In the genomic region with DNA sequence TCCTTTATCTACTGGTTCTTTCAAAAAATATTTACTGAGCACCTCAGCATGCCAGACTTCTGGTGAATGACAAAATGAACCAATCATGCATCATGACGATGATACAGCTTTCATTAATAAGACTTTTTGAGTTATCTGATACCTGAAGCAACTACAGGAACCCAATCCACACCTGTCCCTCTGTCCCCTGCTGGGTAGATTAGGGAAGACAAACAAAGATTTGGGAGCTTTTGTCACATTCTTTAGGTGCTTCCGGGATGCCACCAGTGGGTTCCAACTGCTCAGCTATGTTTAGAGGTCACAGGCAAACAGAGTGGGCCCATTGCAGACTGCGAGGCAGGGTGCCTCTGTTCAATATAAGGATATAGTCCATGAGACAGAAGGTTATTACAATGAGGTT, we compare ENCODE assay signal across 32 cellular contexts.
"Had no signal": no experiment of that assay in that cellular context is flagged by ENCODE, and none has a peak within 500 bp of the region (broad histone marks: within the 10 kb centered on the region; RNA-seq: fewer than 3 reads in every experiment).

No MANE protein-coding gene starts in this region.

- H3K27me3 ChIP-seq: adrenal gland, body of pancreas, breast epithelium had no signal

- H3K27ac Mint-ChIP-seq: activated B cell treated with CpG ODN at 0.5 μM for 24 hours; activated T-helper 17 cell treated with anti-CD3 and anti-CD28 coated beads, Interleukin-2, amount 50 U/mL, for 72 hours had no signal

- H3K9me3 Mint-ChIP-seq: activated T-cell treated with anti-CD3 and anti-CD28 coated beads, Interleukin-2, amount 50 U/mL, for 4 hours; T-cell had no signal

- H3K27ac ChIP-seq: adrenal gland, body of pancreas, breast epithelium, PC-9, RWPE1, VCaP had no signal

- H3K4me1 ChIP-seq: adrenal gland, body of pancreas, breast epithelium had no signal

- H3K36me3 ChIP-seq: adrenal gland, breast epithelium had no signal

- H3K27me3 Mint-ChIP-seq: activated B cell treated with CpG ODN at 0.5 μM for 24 hours; activated CD4-positive, alpha-beta memory T cell treated with anti-CD3 and anti-CD28 coated beads for 36 hours; T-cell had no signal

- ATAC-seq: activated T-cell treated with anti-CD3 and anti-CD28 coated beads, Interleukin-2, amount 50 U/mL, for 4 hours; activated T-helper 17 cell treated with anti-CD3 and anti-CD28 coated beads, Interleukin-2, amount 50 U/mL, for 72 hours; body of pancreas; Right ventricle myocardium inferior; SK-N-SH treated with all-trans-retinoic acid at 6 μM for 48 hours; T-cell had no signal

- H3K4me2 ChIP-seq: PC-9 had no signal

- H3K36me3 Mint-ChIP-seq: activated CD4-positive, alpha-beta memory T cell treated with anti-CD3 and anti-CD28 coated beads for 36 hours had no signal

- H3K4me3 Mint-ChIP-seq: activated B cell treated with CpG ODN at 0.5 μM for 24 hours; activated CD4-positive, alpha-beta memory T cell treated with anti-CD3 and anti-CD28 coated beads for 36 hours; activated T-cell treated with anti-CD3 and anti-CD28 coated beads, Interleukin-2, amount 50 U/mL, for 4 hours; activated T-helper 17 cell treated with anti-CD3 and anti-CD28 coated beads, Interleukin-2, amount 50 U/mL, for 72 hours had no signal

- H2AFZ ChIP-seq: PC-9 had no signal

- H3K4me3 ChIP-seq: adrenal gland, body of pancreas, breast epithelium, PC-9 had no signal

- H3K9me3 ChIP-seq: adrenal gland, body of pancreas, breast epithelium had no signal

- DNase-seq: activated B cell treated with CpG ODN at 0.5 μM for 24 hours; activated CD4-positive, alpha-beta memory T cell treated with anti-CD3 and anti-CD28 coated beads for 36 hours; activated CD4-positive, alpha-beta T cell treated with anti-CD3 and anti-CD28 coated beads for 4 hours; activated CD4-positive, alpha-beta T cell treated with anti-CD3 and anti-CD28 coated beads, Interleukin-2, amount 50 U/mL, for 1 hour; activated CD4-positive, CD25-positive, alpha-beta regulatory T cell treated with anti-CD3 and anti-CD28 coated beads, Interleukin-2, amount 50 U/mL, for 72 hours; activated CD8-positive, alpha-beta memory T cell treated with anti-CD3 and anti-CD28 coated beads, Interleukin-2, amount 50 U/mL, for 4 hours; activated effector memory CD4-positive, alpha-beta T cell treated with anti-CD3 and anti-CD28 coated beads, Interleukin-2, amount 50 U/mL, for 16 hours; activated naive CD4-positive, alpha-beta T cell; activated naive CD4-positive, alpha-beta T cell treated with anti-CD3 and anti-CD28 coated beads, Interleukin-2, amount 50 U/mL, for 16 hours; activated T-cell treated with anti-CD3 and anti-CD28 coated beads for 4 hours; activated T-cell treated with anti-CD3 and anti-CD28 coated beads, Interleukin-2, amount 50 U/mL, for 4 hours; adrenal gland; body of pancreas; NCI-H1105; NCI-H1417 treated with DMSO at 0.1 percent for 48 hours; NCI-H1694 treated with DMSO at 0.1 percent for 48 hours; NCI-H2029; NCI-H345; NCI-H526; NCI-H748 treated with DMSO at 0.1 percent for 48 hours; NK-92 treated with Interleukin-12 subunit alpha and Interleukin-12 subunit beta, amount 100 ng/mL, for 24 hours; PC-9; SIG-M5; T-cell; T-helper 2 cell; T-helper 9 cell had no signal
